Comparison of ENCODE assay signal across 8 cellular contexts in genomic region chr2:218269900-218270720, GRCh38. TPM values are rescaled to one million over a fixed set of nuclear protein-coding genes. Genes with fewer than 3 reads are reported as not detected.
DNase-seq lines count a peak whose midpoint lies in the region; ATAC-seq and TF ChIP-seq lines count a peak whose summit lies in the region.

Gene AAMP (minus strand): TSS chr2:218270137. CDS start chr2:218270086, 51 bp downstream.
Gene PNKD (plus strand): TSS chr2:218270519. CDS start chr2:218270536, 17 bp downstream.

- peak; percentile 99 for DNase-seq in AG08396 (ENCODE audit: low spot score)
- DNase-seq in NCI-H345 treated with DMSO at 0.1 percent for 48 hours (lab: John Stamatoyannopoulos, UW; ENCODE audit: unreplicated experiment), result peak; percentile 99
- DNase-seq in activated CD4-positive, CD25-positive, alpha-beta regulatory T cell (lab: John Stamatoyannopoulos, UW), result peak; percentile 99
- DNase-seq in central memory CD4-positive, alpha-beta T cell, result peak; percentile 100
- peak; percentile 99 for DNase-seq in inferior parietal cortex (ENCODE audit: extremely low spot score)
- peak; percentile 100 for DNase-seq in spleen

- H3K36me3 ChIP-seq in spleen, result peaks cover 0 to 65% (median 44%) of the 10 kb centered on the region in 6 donors

- TF ChIP-seq CTCF in spleen (IDR thresholded peaks at IDR 0.05 in 8 of 11, conservative IDR thresholded peaks at IDR 0.05 in 3 of 11), result peak in 6 of 11 experiments; percentile 30 to 66 (median 52)

- TF ChIP-seq POLR2A in spleen (IDR thresholded peaks at IDR 0.05), result peak in 2 of 3 donors; percentile 6 to 48

- peaks cover 34 to 84% (median 55%) of the 10 kb centered on the region in 6 donors for H3K4me1 ChIP-seq in spleen

- ATAC-seq in GM19023 (IDR thresholded peaks at IDR 0.05; ENCODE audit: unreplicated experiment), result peak; percentile 89
- peak; percentile 93 for ATAC-seq in HG03280 (IDR thresholded peaks at IDR 0.05; ENCODE audit: unreplicated experiment)

- peak within 1 kb of the TSS; percentile 57 to 90 (median 85) for H3K27ac ChIP-seq in spleen

- WGBS in spleen, 5 donors, result 0 to 1% (median 0%) methylated on average over 34 to 64 of the region's 64 CpGs

- H3K4me3 ChIP-seq in spleen, result peak within 1 kb of the TSS; percentile 78 to 99 (median 91)

- H3K9me3 ChIP-seq in spleen, result no peaks in the 10 kb centered on the region

- intact Hi-C loops in spleen (cut with DNase I; ENCODE audit: low total_unique reads), result no loop called here

- no peaks in the 10 kb centered on the region for H3K27me3 ChIP-seq in spleen (replicated peaks in 1 of 7)

RNA-seq across cellular contexts. Expression of gene AAMP, which starts in this region (rescaled TPM):
- 10 to 100 TPM; 55.6 to 84.6 (median 61.9) TPM for total RNA-seq in spleen
- 10 to 100 TPM; 54.1 to 93.8 (median 65.6) TPM for polyA plus RNA-seq in spleen

RNA-seq across cellular contexts. Expression of gene PNKD, which starts in this region (rescaled TPM):
- total RNA-seq in spleen, result 10 to 100 TPM; 41.4 to 61.2 (median 47.7) TPM
- polyA plus RNA-seq in spleen, result 10 to 100 TPM; 69.0 to 92.1 (median 83.5) TPM

Comparison
In these comparisons a context has a peak if more than half of its experiments do, and no peak if none do; other contexts are left out.
1. Peak in every context shown above with its lines: DNase-seq, ATAC-seq, H3K4me3 ChIP-seq and H3K27ac ChIP-seq.